Comparison of ENCODE assay signal across 7 cellular contexts in the genomic region with DNA sequence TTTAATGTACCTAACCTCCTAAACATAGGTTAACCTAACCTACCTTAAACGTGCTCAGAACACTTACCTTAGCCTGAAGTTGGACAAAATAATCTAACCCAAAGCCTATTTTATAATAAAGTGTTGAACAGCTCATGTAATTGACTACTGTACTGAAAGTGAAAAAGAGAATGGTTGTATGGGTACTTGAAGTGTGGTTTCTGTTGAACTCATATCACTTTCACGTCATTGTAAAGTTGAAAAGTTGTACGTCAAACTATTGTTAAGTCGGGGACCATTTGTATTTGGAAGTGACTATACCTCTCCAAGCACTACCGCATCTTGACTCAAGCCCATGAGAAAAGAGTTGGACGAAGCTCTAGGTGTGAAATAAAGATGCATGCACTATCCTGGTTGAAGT.
"Had no signal": no experiment of that assay in that cellular context is flagged by ENCODE, and none has a peak within 500 bp of the region (broad histone marks: within the 10 kb centered on the region; RNA-seq: fewer than 3 reads in every experiment).

No MANE protein-coding gene starts in this region.

- DNase-seq: GDM1, GF-D8 had no signal

- FAIRE-seq: G401.6, GM12891, GM12892, GM18507, GM19239 had no signal
